In genomic region chr10:101018118-101018599, GRCh38 we compare ENCODE assay signal across 11 cellular contexts. TPM values are rescaled to one million over a fixed set of nuclear protein-coding genes. Genes with fewer than 3 reads are reported as not detected.
DNase-seq lines count a peak whose midpoint lies in the region; ATAC-seq and TF ChIP-seq lines count a peak whose summit lies in the region.
"Had no signal": no experiment of that assay in that cellular context is flagged by ENCODE, and none has a peak within 500 bp of the region (broad histone marks: within the 10 kb centered on the region; RNA-seq: fewer than 3 reads in every experiment).

No MANE protein-coding gene starts in this region.

- H3K4me3 Mint-ChIP-seq in activated B cell treated with CpG ODN at 0.5 μM for 24 hours: peak overlapping the region; percentile 39
- H3K4me3 Mint-ChIP-seq: activated naive CD4-positive, alpha-beta T cell treated with anti-CD3 and anti-CD28 coated beads, Interleukin-2, amount 10 ng/mL, durations not matched to agents 7 days and 5 days had no signal

- peaks cover 0 to 10% (median 0%) of the 10 kb centered on the region in 11 experiments; a peak in 2 of 22 replicates for H4K20me1 ChIP-seq in BLaER1 treated with 17β-estradiol and CSF1 and Interleukin-3, amounts not matched to agents 10 nM and 100 nM

- POLR2A ChIA-PET in activated B cell treated with CpG ODN at 0.5 μM for 24 hours (lab: Charles Lee): interaction anchor here (1.0 to 2.3 kb wide), 2 partner anchors 13 to 19 kb away, joined by 3 to 9 read pairs; partner anchors contain the start of genes PDZD7 and SFXN3

- H3K27ac Mint-ChIP-seq in activated B cell treated with CpG ODN at 0.5 μM for 24 hours: no peak overlapping the region
- H3K27ac Mint-ChIP-seq: activated naive CD4-positive, alpha-beta T cell treated with anti-CD3 and anti-CD28 coated beads, Interleukin-2, amount 10 ng/mL, durations not matched to agents 7 days and 5 days; progenitor cell of endocrine pancreas had no signal

- TF ChIP-seq CTCF in activated B cell treated with CpG ODN at 0.5 μM for 24 hours (IDR thresholded peaks at IDR 0.05): no peak

- H3K9me3 ChIP-seq in BLaER1 treated with 17β-estradiol and CSF1 and Interleukin-3, amounts not matched to agents 10 nM and 100 nM (replicated peaks in 1 of 11): no peaks in the 10 kb centered on the region
- H3K9me3 ChIP-seq in HUES48 (ENCODE audit: control insufficient read depth, insufficient read depth, low read length): no peaks in the 10 kb centered on the region
- H3K9me3 ChIP-seq in HAP-1: no peaks in the 10 kb centered on the region

- peak overlapping the region in 9 of 10 experiments; percentile 33 to 62 (median 52); a peak in 17 of 20 replicates for H3K4me3 ChIP-seq in BLaER1 treated with 17β-estradiol and CSF1 and Interleukin-3, amounts not matched to agents 10 nM and 100 nM
- H3K4me3 ChIP-seq in HUES48 (ENCODE audit: low read depth, low read length) (peak overlapping the region; percentile 52), HAP-1 (no peak overlapping the region)

- H3K9me3 Mint-ChIP-seq in activated B cell treated with CpG ODN at 0.5 μM for 24 hours: no peaks in the 10 kb centered on the region
- H3K9me3 Mint-ChIP-seq: activated naive CD4-positive, alpha-beta T cell treated with anti-CD3 and anti-CD28 coated beads, Interleukin-2, amount 10 ng/mL, durations not matched to agents 7 days and 5 days had no signal

- H3K27me3 ChIP-seq in BLaER1 treated with 17β-estradiol and CSF1 and Interleukin-3, amounts not matched to agents 10 nM and 100 nM: no peaks in the 10 kb centered on the region; a peak in 1 of 22 replicates
- H3K27me3 ChIP-seq in HUES48 (ENCODE audit: control insufficient read depth, insufficient read depth, low read length): peaks cover 53% of the 10 kb centered on the region
- H3K27me3 ChIP-seq in HAP-1 (ENCODE audit: low read depth): no peaks in the 10 kb centered on the region

- DNase-seq in activated B cell treated with CpG ODN at 0.5 μM for 24 hours (no peak), iPS-NIHi7 (ENCODE audit: extremely low spot score) (peak; percentile 34), HAP-1 (ENCODE audit: low spot score in 2 of 2) (no peak), KBM-7 (no peak)
- no peak for DNase-seq in stimulated activated CD4-positive, alpha-beta T cell treated with anti-CD3 and anti-CD28 coated beads, Interleukin-15, amount 100 ng/mL, for 24 hours
- DNase-seq: NCI-H446 treated with DMSO at 0.1 percent for 48 hours had no signal

- H3K4me2 ChIP-seq in BLaER1 treated with 17β-estradiol and CSF1 and Interleukin-3, amounts not matched to agents 10 nM and 100 nM: peak overlapping the region; percentile 83 to 98 (median 91)

- CTCF ChIA-PET in activated B cell treated with CpG ODN at 0.5 μM for 24 hours (lab: Charles Lee): interaction anchor here (1.5 to 1.8 kb wide), 3 partner anchors 11 to 48 kb away, joined by 3 to 20 read pairs (median 4); partner anchors contain the start of genes PDZD7 and SFXN3

- intact Hi-C loops in activated B cell treated with CpG ODN at 0.5 μM for 24 hours (cut with micrococcal nuclease): no loop called here

- H3K27ac ChIP-seq in BLaER1 treated with 17β-estradiol and CSF1 and Interleukin-3, amounts not matched to agents 10 nM and 100 nM: peak overlapping the region; percentile 59 to 95 (median 84)
- H3K27ac ChIP-seq in HUES48 (ENCODE audit: low read depth, low read length): no peak overlapping the region

- H3K4me1 ChIP-seq in BLaER1 treated with 17β-estradiol and CSF1 and Interleukin-3, amounts not matched to agents 10 nM and 100 nM: peaks cover 82 to 92% (median 89%) of the 10 kb centered on the region in 10 experiments
- H3K4me1 ChIP-seq in HUES48 (ENCODE audit: control insufficient read depth, insufficient read depth, low read length): 0 out of 2 replicates have a peak, but pooled peaks cover 6% of the 10 kb centered on the region
- no peaks in the 10 kb centered on the region; the same call in 1 of the 2 replicates for H3K4me1 ChIP-seq in HAP-1

- ATAC-seq in activated B cell treated with CpG ODN at 0.5 μM for 24 hours (ENCODE audit: low read depth): peak; percentile 55
- no peak for ATAC-seq in GM18861 (IDR thresholded peaks at IDR 0.05; ENCODE audit: unreplicated experiment)

- peaks cover 27% of the 10 kb centered on the region for H3K27me3 Mint-ChIP-seq in activated B cell treated with CpG ODN at 0.5 μM for 24 hours

- no peaks in the 10 kb centered on the region for H3K36me3 Mint-ChIP-seq in activated B cell treated with CpG ODN at 0.5 μM for 24 hours (ENCODE audit: low read depth)

- H3K9ac ChIP-seq in BLaER1 treated with 17β-estradiol and CSF1 and Interleukin-3, amounts not matched to agents 10 nM and 100 nM: peak overlapping the region; percentile 62 to 86 (median 77)
- no peak overlapping the region for H3K9ac ChIP-seq in HUES48 (ENCODE audit: low read depth, low read length)

- peaks cover 21% of the 10 kb centered on the region for H3K4me1 Mint-ChIP-seq in activated B cell treated with CpG ODN at 0.5 μM for 24 hours

- H3K36me3 ChIP-seq in BLaER1 treated with 17β-estradiol and CSF1 and Interleukin-3, amounts not matched to agents 10 nM and 100 nM: no peaks in the 10 kb centered on the region
- H3K36me3 ChIP-seq in HUES48 (ENCODE audit: control insufficient read depth, insufficient read depth, low read length) (no peaks in the 10 kb centered on the region), HAP-1 (replicated peaks) (no peaks in the 10 kb centered on the region)

- in situ Hi-C loops in HAP-1 (cut with MboI; ENCODE audit: low sequenced_read_pairs) (no loop called here), KBM-7 (cut with MboI; ENCODE audit: low pct_unique_long_range_greater_than_20kb, low sequenced_read_pairs) (no loop called here)

RNA-seq across cellular contexts. Expression of gene PDZD7, which starts 12.8 kb away (rescaled TPM):
- 0.11 TPM in 1 of 2 replicates, not detected in the other for total RNA-seq in activated B cell treated with CpG ODN at 0.5 μM for 24 hours

RNA-seq across cellular contexts. Expression of gene SFXN3, which starts 12.9 kb away (rescaled TPM):
- 9.5 and 9.8 TPM in 2 replicates for total RNA-seq in activated B cell treated with CpG ODN at 0.5 μM for 24 hours

RNA-seq across cellular contexts. Expression of gene LZTS2, which starts 18.6 kb away (rescaled TPM):
- total RNA-seq in activated B cell treated with CpG ODN at 0.5 μM for 24 hours: 12.6 and 14.9 TPM in 2 replicates

RNA-seq across cellular contexts. Expression of gene TWNK, which starts 30.8 kb away (rescaled TPM):
- total RNA-seq in activated B cell treated with CpG ODN at 0.5 μM for 24 hours: 19.2 and 20.5 TPM in 2 replicates

RNA-seq across cellular contexts. Expression of gene MRPL43, which starts 30.9 kb away (rescaled TPM):
- total RNA-seq in activated B cell treated with CpG ODN at 0.5 μM for 24 hours: 44.2 and 46.3 TPM in 2 replicates
